ENCODE assay signal across 19 cellular contexts in genomic region chr11:82859746-82860145, GRCh38. TPM values are rescaled to one million over a fixed set of nuclear protein-coding genes. Genes with fewer than 3 reads are reported as not detected.
DNase-seq lines count a peak whose midpoint lies in the region; ATAC-seq, FAIRE-seq and TF ChIP-seq lines count a peak whose summit lies in the region.
"Had no signal": no experiment of that assay in that cellular context is flagged by ENCODE, and none has a peak within 500 bp of the region (broad histone marks: within the 10 kb centered on the region; RNA-seq: fewer than 3 reads in every experiment).

No MANE protein-coding gene starts in this region.

- H4K91ac ChIP-seq in mesenchymal stem cell (ENCODE audit: low read length), result no peak overlapping the region

- no peaks in the 10 kb centered on the region for H4K20me1 ChIP-seq in PC-9 (ENCODE audit: insufficient read depth)

- H3K4ac ChIP-seq in mesenchymal stem cell (ENCODE audit: low read depth in 1 of 2, low read length in 2 of 2), result no peak overlapping the region

- intact Hi-C loops in PC-9 (cut with micrococcal nuclease; ENCODE audit: unreplicated experiment), result loop anchor here (2.0 kb wide), 1 partner anchor 41 kb away; the partner anchor contains the start of genes DDIAS and PRCP

- H3K79me2 ChIP-seq in ACC112 (ENCODE audit: control insufficient read depth, insufficient read depth, low read length, unreplicated experiment) (peaks cover 2% of the 10 kb centered on the region), PC-9 (ENCODE audit: low read depth) (no peaks in the 10 kb centered on the region)

- H3K9me3 ChIP-seq in PC-9 (ENCODE audit: insufficient read depth, low read depth), result no peaks in the 10 kb centered on the region
- no peaks in the 10 kb centered on the region for H3K9me3 ChIP-seq in mesenchymal stem cell (ENCODE audit: control insufficient read depth, low read length)

- peak overlapping the region; percentile 67; the same call in 1 of the 2 replicates for H3K4me2 ChIP-seq in PC-9
- no peak overlapping the region for H3K4me2 ChIP-seq in mesenchymal stem cell (ENCODE audit: low read length, poor library complexity, severe bottlenecking)

- BruUV-seq in PC-9 (replicated peaks; lab: Mats Ljungman, UMichigan), result no TSS peak

- no peak overlapping the region for H2BK15ac ChIP-seq in mesenchymal stem cell (ENCODE audit: low read depth, poor library complexity, severe bottlenecking)

- H3F3A ChIP-seq in PC-9 (ENCODE audit: insufficient read depth, low read depth), result peaks cover 23% of the 10 kb centered on the region

- no peaks in the 10 kb centered on the region for H3K9me2 ChIP-seq in PC-9 (ENCODE audit: insufficient read depth)

- CTCF ChIA-PET in PC-9 (lab: Charles Lee), result interaction anchor here (0.6 kb wide), 2 partner anchors 8 to 55 kb away, joined by 3 to 4 read pairs; no protein-coding TSS in a partner anchor

- H2AK5ac ChIP-seq in mesenchymal stem cell (ENCODE audit: low read length, severe bottlenecking), result no peak overlapping the region

- H3K23ac ChIP-seq in mesenchymal stem cell (ENCODE audit: low read length in 2 of 2), result no peak overlapping the region

- H2AFZ ChIP-seq in ACC112 (ENCODE audit: low read length, unreplicated experiment) (no peak overlapping the region), PC-9 (no peak overlapping the region), mesenchymal stem cell (ENCODE audit: low read depth, low read length) (no peak overlapping the region)

- H2BK5ac ChIP-seq in mesenchymal stem cell (ENCODE audit: low read depth, low read length, poor library complexity, severe bottlenecking), result no peak overlapping the region

- H4K8ac ChIP-seq in mesenchymal stem cell (ENCODE audit: low read length), result no peak overlapping the region

- 88% methylated on average over 1 of the region's 2 CpGs for WGBS in mesenchymal stem cell

- no peaks in the 10 kb centered on the region for H3K27me3 ChIP-seq in ACC112 (ENCODE audit: insufficient read depth, low read length)
- H3K27me3 ChIP-seq in PC-9 (ENCODE audit: insufficient read depth, low read depth), result no peaks in the 10 kb centered on the region
- H3K27me3 ChIP-seq in mesenchymal stem cell (ENCODE audit: control insufficient read depth in 1 of 2, insufficient read depth in 1 of 2, low read length in 2 of 2), result no peaks in the 10 kb centered on the region

- no peak overlapping the region for H3K14ac ChIP-seq in mesenchymal stem cell (ENCODE audit: low read length in 2 of 2)

- ATAC-seq in HG02759 (IDR thresholded peaks at IDR 0.05; ENCODE audit: unreplicated experiment), result no peak

- FAIRE-seq in islet of Langerhans (lab: Jason Lieb, UNC), result peak; percentile 5
- FAIRE-seq: D721Med had no signal

- DNase-seq in PC-9, result no peak
- DNase-seq in epithelial cell of prostate (ENCODE audit: low read depth, low spot score), result no peak
- DNase-seq in COLO829 (ENCODE audit: low spot score), result no peak
- no peak for DNase-seq in mesenchymal stem cell
- DNase-seq: ACHN; CD4-positive, alpha-beta memory T cell; DND-41; GF-D8; GOT3; KG1; NCI-H1105; NCI-H187 treated with DMSO at 0.1 percent for 48 hours; NCI-H446; NCI-H748 treated with DMSO at 0.1 percent for 48 hours; SHP77 treated with DMSO at 0.1 percent for 48 hours had no signal

- H3K4me1 ChIP-seq in ACC112 (ENCODE audit: control insufficient read depth, insufficient read depth, low read length, unreplicated experiment) (peaks cover 58% of the 10 kb centered on the region), PC-9 (replicated peaks; ENCODE audit: insufficient read depth) (peaks cover 27% of the 10 kb centered on the region), mesenchymal stem cell (ENCODE audit: control insufficient read depth, insufficient read depth, low read depth, low read length) (peaks cover 2% of the 10 kb centered on the region)

- POLR2A ChIA-PET in PC-9 (lab: Charles Lee; ENCODE audit: unreplicated experiment), result interaction anchor here (0.6 to 0.7 kb wide), 2 partner anchors 40 to 42 kb away, joined by 3 to 5 read pairs; partner anchors contain the start of genes DDIAS and PRCP

- H3K4me3 ChIP-seq in ACC112 (ENCODE audit: low read depth, low read length), result peak overlapping the region; percentile 23
- no peak overlapping the region for H3K4me3 ChIP-seq in PC-9
- no peak overlapping the region for H3K4me3 ChIP-seq in mesenchymal stem cell (ENCODE audit: insufficient read depth in 1 of 2, low read depth in 1 of 2, low read length in 2 of 2)

- H3K27ac ChIP-seq in ACC112 (ENCODE audit: low read depth, low read length) (peak overlapping the region; percentile 97), PC-9 (no peak overlapping the region), epithelial cell of prostate (peak overlapping the region; percentile 53), mesenchymal stem cell (ENCODE audit: low read length, poor library complexity, severe bottlenecking) (no peak overlapping the region)

- no peak overlapping the region for H2BK120ac ChIP-seq in mesenchymal stem cell (ENCODE audit: low read depth, low read length)

- H3K36me3 ChIP-seq in ACC112 (ENCODE audit: insufficient read depth, low read length) (no peaks in the 10 kb centered on the region), PC-9 (ENCODE audit: low read depth) (no peaks in the 10 kb centered on the region), mesenchymal stem cell (ENCODE audit: control insufficient read depth in 1 of 2, insufficient read depth in 2 of 2, low read depth in 1 of 2, low read length in 2 of 2) (no peaks in the 10 kb centered on the region)

- H3K18ac ChIP-seq in mesenchymal stem cell (ENCODE audit: low read depth in 1 of 2, low read length in 2 of 2), result no peak overlapping the region

- no peak overlapping the region for H3K9ac ChIP-seq in mesenchymal stem cell (ENCODE audit: low read length)

- no peak overlapping the region for H2BK12ac ChIP-seq in mesenchymal stem cell (ENCODE audit: low read length in 2 of 2)

- no peak for TF ChIP-seq CTCF in PC-9 (conservative IDR thresholded peaks at IDR 0.05)

- H3K79me1 ChIP-seq in mesenchymal stem cell (replicated peaks; ENCODE audit: low read length, poor library complexity, severe bottlenecking), result peaks cover 5% of the 10 kb centered on the region

RNA-seq across cellular contexts. Expression of gene PRCP, which starts 40.5 kb away (rescaled TPM):
- 42.7 and 46.2 TPM in 2 replicates for total RNA-seq in PC-9 (2021)
- 68.1 TPM for polyA plus RNA-seq in mesenchymal stem cell (2013, experiment 1 of 2)
- 71.3 TPM for polyA plus RNA-seq in mesenchymal stem cell (2013, experiment 2 of 2)

RNA-seq across cellular contexts. Expression of gene DDIAS, which starts 41.8 kb away (rescaled TPM):
- total RNA-seq in PC-9 (2021), result 6.1 and 12.4 TPM in 2 replicates
- polyA plus RNA-seq in mesenchymal stem cell (2013, experiment 1 of 2), result 1.3 TPM
- polyA plus RNA-seq in mesenchymal stem cell (2013, experiment 2 of 2), result 1.2 TPM

Comparison
In these comparisons a context has a peak if more than half of its experiments do, and no peak if none do; other contexts are left out.
1. H3K27ac ChIP-seq: peak in ACC112 (single experiment) and epithelial cell of prostate (single experiment); none in PC-9 (single experiment) and mesenchymal stem cell (single experiment).